27 cellular contexts compared by ENCODE assay signal in genomic region chr7:48011952-48012351, GRCh38. TPM values are rescaled to one million over a fixed set of nuclear protein-coding genes. Genes with fewer than 3 reads are reported as not detected.
"Had no signal": no experiment of that assay in that cellular context is flagged by ENCODE, and none has a peak within 500 bp of the region (broad histone marks: within the 10 kb centered on the region; RNA-seq: fewer than 3 reads in every experiment).

No MANE protein-coding gene starts in this region.

- H3K27me3 Mint-ChIP-seq: progenitor cell of endocrine pancreas had no signal

- H3K9me3 ChIP-seq: gastroesophageal sphincter, left ventricle myocardium inferior, lower lobe of right lung, pancreas, stomach, thoracic aorta, transverse colon had no signal

- H3K27ac Mint-ChIP-seq: nephron, progenitor cell of endocrine pancreas had no signal

- H3K36me3 ChIP-seq: gastroesophageal sphincter, left ventricle myocardium inferior, lower lobe of right lung, pancreas, stomach, thoracic aorta, transverse colon had no signal

- ATAC-seq: esophagus mucosa, gastroesophageal sphincter, left cardiac atrium, lower lobe of right lung, pancreas, right cardiac atrium had no signal

- H3K4me3 ChIP-seq: gastroesophageal sphincter, left ventricle myocardium inferior, lower lobe of right lung, pancreas, stomach, thoracic aorta, transverse colon had no signal

- H3K4me1 Mint-ChIP-seq: nephron had no signal

- H3K4me1 ChIP-seq: gastroesophageal sphincter, left ventricle myocardium inferior, lower lobe of right lung, pancreas, stomach, transverse colon had no signal

- H3K27ac ChIP-seq: gastroesophageal sphincter, left ventricle myocardium inferior, lower lobe of right lung, pancreas, stomach, thoracic aorta, transverse colon had no signal

- H3K27me3 ChIP-seq: pancreas, transverse colon had no signal

- H3K9me3 Mint-ChIP-seq: nephron had no signal

- FAIRE-seq: colon, kidney, pancreas, small intestine had no signal

- DNase-seq: effector CD4-positive, alpha-beta T cell; glutamatergic neuron; kidney; left cardiac atrium; left ventricle myocardium inferior; lower lobe of right lung; mesenchymal stem cell; midbrain; naive B cell; occipital lobe; pancreas; right cardiac atrium; small intestine; stimulated activated CD4-positive, alpha-beta T cell treated with anti-CD3 and anti-CD28 coated beads, Interleukin-12 subunit alpha, Interleukin-12 subunit beta, amount 100 ng/mL, for 4 hours; stimulated activated naive CD4-positive, alpha-beta T cell; stomach; substantia nigra; transverse colon had no signal

- H3K36me3 Mint-ChIP-seq: naive B cell had no signal

- H3K4me3 Mint-ChIP-seq: nephron had no signal

RNA-seq across cellular contexts. Expression of gene SUN3, which starts 17.0 kb away (rescaled TPM):
- total RNA-seq: dermis microvascular lymphatic vessel endothelial cell, esophagus mucosa, fibroblast of lung, gastroesophageal sphincter, left cardiac atrium, left ventricle myocardium inferior, lower lobe of right lung, occipital lobe, pancreas, progenitor cell of endocrine pancreas, right cardiac atrium, stomach, thoracic aorta, transverse colon, urinary bladder had no signal
- polyA plus RNA-seq: fibroblast of lung, pancreas, right cardiac atrium, small intestine, stomach, urinary bladder had no signal

RNA-seq across cellular contexts. Expression of gene C7orf57, which starts 23.4 kb away (rescaled TPM):
- total RNA-seq: fibroblast of lung, gastroesophageal sphincter, left ventricle myocardium inferior, pancreas, progenitor cell of endocrine pancreas, right cardiac atrium, stomach, thoracic aorta, transverse colon had no signal
- polyA plus RNA-seq: fibroblast of lung, pancreas, right cardiac atrium, urinary bladder had no signal
